10 cellular contexts compared by ENCODE assay signal in genomic region chr10:64115913-64116643, GRCh38.
DNase-seq lines count a peak whose midpoint lies in the region; ATAC-seq, FAIRE-seq and TF ChIP-seq lines count a peak whose summit lies in the region.
"Had no signal": no experiment of that assay in that cellular context is flagged by ENCODE, and none has a peak within 500 bp of the region (broad histone marks: within the 10 kb centered on the region; RNA-seq: fewer than 3 reads in every experiment).

No MANE protein-coding gene starts in this region.

- in situ Hi-C loops in HepG2 (cut with HindIII; ENCODE audit: extremely low pct_ligation_motif_present, low pct_unique_long_range_greater_than_20kb) = no loop called here

- H3K27me3 Mint-ChIP-seq in activated naive CD4-positive, alpha-beta T cell treated with anti-CD3 and anti-CD28 coated beads, Interleukin-2, amount 10 ng/mL, durations not matched to agents 7 days and 5 days = peaks cover 4% of the 10 kb centered on the region
- H3K27me3 Mint-ChIP-seq: activated B cell treated with CpG ODN at 0.5 μM for 24 hours had no signal

- no peaks in the 10 kb centered on the region for H4K20me1 ChIP-seq in HepG2 (ENCODE audit: insufficient read depth, low read length)

- H3K27ac ChIP-seq in HepG2 (ENCODE audit: extremely low read length, insufficient read depth, low read length) = no peak overlapping the region

- H3K4me3 ChIP-seq in adipocyte (ENCODE audit: low read length) (no peak overlapping the region), HepG2 (replicated peaks in 1 of 3; ENCODE audit: insufficient read depth in 1 of 3, low read depth in 2 of 3, low read length in 3 of 3) (no peak overlapping the region)

- CTCF ChIA-PET in HepG2 (lab: Yijun Ruan, JAX; ENCODE audit: low intra/inter-chr PET ratio, low total read pairs) = no interaction called here
- CTCF ChIA-PET in activated naive CD4-positive, alpha-beta T cell treated with anti-CD3 and anti-CD28 coated beads, Interleukin-2, amount 10 ng/mL, durations not matched to agents 7 days and 5 days (lab: Charles Lee) = interaction anchor here (1.6 kb wide), 1 partner anchor 10 kb away, joined by 4 read pairs; no protein-coding TSS in a partner anchor

- peak; percentile 72 for DNase-seq in DMS53 (lab: John Stamatoyannopoulos, UW)
- DNase-seq in adipocyte (ENCODE audit: low read depth) = peak; percentile 8
- no peak for DNase-seq in HepG2 (ENCODE audit: low spot score)
- DNase-seq in omental fat pad (ENCODE audit: low spot score) = no peak
- DNase-seq in AG08395 (ENCODE audit: low spot score) = no peak
- no peak for DNase-seq in mesenteric fat pad (ENCODE audit: low spot score)
- DNase-seq in activated naive CD4-positive, alpha-beta T cell treated with anti-CD3 and anti-CD28 coated beads, Interleukin-2, amount 10 ng/mL, durations not matched to agents 7 days and 5 days = no peak
- DNase-seq: activated B cell treated with CpG ODN at 0.5 μM for 24 hours had no signal

- H3K4me3 Mint-ChIP-seq in activated naive CD4-positive, alpha-beta T cell treated with anti-CD3 and anti-CD28 coated beads, Interleukin-2, amount 10 ng/mL, durations not matched to agents 7 days and 5 days = no peak overlapping the region
- H3K4me3 Mint-ChIP-seq: activated B cell treated with CpG ODN at 0.5 μM for 24 hours; stimulated activated naive CD8-positive, alpha-beta T cell treated with anti-CD3 and anti-CD28 coated beads, Interleukin-15, Interleukin-2, amounts not matched to agents 100 ng/mL and 50 ng/mL, for 24 hours had no signal

- no peak overlapping the region for H3K9ac ChIP-seq in adipocyte (ENCODE audit: low read length)
- H3K9ac ChIP-seq in HepG2 (ENCODE audit: insufficient read depth, low read depth, low read length) = no peak overlapping the region

- TF ChIP-seq EP300 in HepG2 (IDR thresholded peaks at IDR 0.05; ENCODE audit: low read depth in 2 of 2, low read length in 2 of 2) = no peak
- TF ChIP-seq EP300 in HepG2 (CRISPR knock-in tag; IDR thresholded peaks at IDR 0.05; ENCODE audit: borderline replicate concordance) = no peak

- TF ChIP-seq RAD21 in HepG2 (CRISPR knock-in tag; IDR thresholded peaks at IDR 0.05) = no peak

- no peak overlapping the region for H3K4me2 ChIP-seq in HepG2 (ENCODE audit: low read depth, low read length)

- no peak for TF ChIP-seq POLR2A in HepG2 (IDR thresholded peaks at IDR 0.05; ENCODE audit: insufficient read depth in 1 of 2, low read depth in 2 of 2, low read length in 2 of 2)

- FAIRE-seq in HepG2 (lab: Jason Lieb, UNC) = no peak

- peak; percentile 48 for ATAC-seq in HG02759 (IDR thresholded peaks at IDR 0.05; ENCODE audit: unreplicated experiment)
- ATAC-seq in HepG2 = peak; percentile 87
- ATAC-seq in omental fat pad (ENCODE audit: low FRiP score) = no peak

- no TSS peak for BruUV-seq in HepG2 (replicated peaks; lab: Mats Ljungman, UMichigan)

- peaks cover 7% of the 10 kb centered on the region for H3K27me3 ChIP-seq in adipocyte (replicated peaks; ENCODE audit: control insufficient read depth, insufficient read depth, low read length)
- no peaks in the 10 kb centered on the region for H3K27me3 ChIP-seq in HepG2 (ENCODE audit: control insufficient read depth in 1 of 2, insufficient read depth in 2 of 2, low read length in 2 of 2)

- no peaks in the 10 kb centered on the region for H3K9me3 ChIP-seq in adipocyte (ENCODE audit: control insufficient read depth, low read length)
- no peaks in the 10 kb centered on the region for H3K9me3 ChIP-seq in HepG2 (ENCODE audit: low read length)

- H3K4me1 ChIP-seq in adipocyte (ENCODE audit: control insufficient read depth, insufficient read depth, low read length) = no peaks in the 10 kb centered on the region
- peaks cover 27% of the 10 kb centered on the region for H3K4me1 ChIP-seq in HepG2 (ENCODE audit: insufficient read depth, low read length)

- intact Hi-C loops in HepG2 (cut with micrococcal nuclease; ENCODE audit: unreplicated experiment) = loop anchor here (1.0 to 2.0 kb wide), 3 partner anchors 75 to 265 kb away; no protein-coding TSS in a partner anchor

- H3K9me3 Mint-ChIP-seq in activated naive CD4-positive, alpha-beta T cell treated with anti-CD3 and anti-CD28 coated beads, Interleukin-2, amount 10 ng/mL, durations not matched to agents 7 days and 5 days = no peaks in the 10 kb centered on the region
- H3K9me3 Mint-ChIP-seq: activated B cell treated with CpG ODN at 0.5 μM for 24 hours; stimulated activated naive CD8-positive, alpha-beta T cell treated with anti-CD3 and anti-CD28 coated beads, Interleukin-15, Interleukin-2, amounts not matched to agents 100 ng/mL and 50 ng/mL, for 24 hours had no signal

- H3K36me3 Mint-ChIP-seq in activated naive CD4-positive, alpha-beta T cell treated with anti-CD3 and anti-CD28 coated beads, Interleukin-2, amount 10 ng/mL, durations not matched to agents 7 days and 5 days = no peaks in the 10 kb centered on the region

- no peaks in the 10 kb centered on the region for H3K36me3 ChIP-seq in adipocyte (ENCODE audit: control insufficient read depth, insufficient read depth, low read length, severe bottlenecking)
- no peaks in the 10 kb centered on the region for H3K36me3 ChIP-seq in HepG2 (replicated peaks in 1 of 2; ENCODE audit: control insufficient read depth in 1 of 2, insufficient read depth in 2 of 2, low read length in 2 of 2)

- H2AFZ ChIP-seq in HepG2 (ENCODE audit: low read length) = no peak overlapping the region

- 28% methylated on average over 4 of the region's 4 CpGs for WGBS in HepG2 (ENCODE audit: low lambda C conversion rate)

- H3K4me1 Mint-ChIP-seq in activated naive CD4-positive, alpha-beta T cell treated with anti-CD3 and anti-CD28 coated beads, Interleukin-2, amount 10 ng/mL, durations not matched to agents 7 days and 5 days = no peaks in the 10 kb centered on the region

- H3K27ac Mint-ChIP-seq in activated naive CD4-positive, alpha-beta T cell treated with anti-CD3 and anti-CD28 coated beads, Interleukin-2, amount 10 ng/mL, durations not matched to agents 7 days and 5 days = no peak overlapping the region
- H3K27ac Mint-ChIP-seq: activated B cell treated with CpG ODN at 0.5 μM for 24 hours; stimulated activated naive CD8-positive, alpha-beta T cell treated with anti-CD3 and anti-CD28 coated beads, Interleukin-15, Interleukin-2, amounts not matched to agents 100 ng/mL and 50 ng/mL, for 24 hours had no signal

- TF ChIP-seq CTCF in HepG2 (CRISPR knock-in tag; IDR thresholded peaks at IDR 0.05) (peak; percentile 51), omental fat pad (IDR thresholded peaks at IDR 0.05) (no peak)

- POLR2A ChIA-PET in HepG2 (lab: Yijun Ruan, JAX) = no interaction called here

- no peaks in the 10 kb centered on the region for H3K79me2 ChIP-seq in HepG2 (ENCODE audit: insufficient read depth, low read length)

TF ChIP-seq in HepG2, 621 proteins besides CTCF, POLR2A, EP300 and RAD21:
- TF ChIP-seq NFIC (IDR thresholded peaks at IDR 0.05; ENCODE audit: low read length) = no peak
- TF ChIP-seq ATF7 (IDR thresholded peaks at IDR 0.05) = no peak
- TF ChIP-seq ATF7 (CRISPR knock-in tag; IDR thresholded peaks at IDR 0.05) = no peak
- TF ChIP-seq ZSCAN21 (CRISPR knock-in tag; IDR thresholded peaks at IDR 0.05; ENCODE audit: borderline replicate concordance) = no peak
- no peak for TF ChIP-seq FOXP1 (IDR thresholded peaks at IDR 0.05)
- no peak for TF ChIP-seq FOXP1 (CRISPR knock-in tag; IDR thresholded peaks at IDR 0.05)
- no peak for TF ChIP-seq SSRP1 (CRISPR knock-in tag; IDR thresholded peaks at IDR 0.05)
- no peak for TF ChIP-seq ZNF468 (CRISPR knock-in tag; IDR thresholded peaks at IDR 0.05)
- TF ChIP-seq STAG1 (CRISPR knock-in tag; IDR thresholded peaks at IDR 0.05) = peak; percentile 57
- TF ChIP-seq ZNF7 (CRISPR knock-in tag; IDR thresholded peaks at IDR 0.05) = no peak
- peak; percentile 40; the same call in 1 of the 2 replicates for TF ChIP-seq SMC3 (IDR thresholded peaks at IDR 0.05; ENCODE audit: low read length)
- TF ChIP-seq ZBTB7B (CRISPR knock-in tag; IDR thresholded peaks at IDR 0.05) = no peak
- peak; percentile 37; the same call in 1 of the 2 replicates for TF ChIP-seq PRDM15 (CRISPR knock-in tag; IDR thresholded peaks at IDR 0.05)

Comparison
In these comparisons a context has a peak if more than half of its experiments do, and no peak if none do; other contexts are left out.
1. DNase-seq: peak in DMS53 (single experiment) and adipocyte (single experiment); none in HepG2 (single experiment), omental fat pad (single experiment), AG08395 (single experiment), mesenteric fat pad (single experiment) and activated naive CD4-positive, alpha-beta T cell treated with anti-CD3 and anti-CD28 coated beads, Interleukin-2, amount 10 ng/mL, durations not matched to agents 7 days and 5 days (single experiment).